5 cellular contexts compared by ENCODE assay signal in the genomic region with DNA sequence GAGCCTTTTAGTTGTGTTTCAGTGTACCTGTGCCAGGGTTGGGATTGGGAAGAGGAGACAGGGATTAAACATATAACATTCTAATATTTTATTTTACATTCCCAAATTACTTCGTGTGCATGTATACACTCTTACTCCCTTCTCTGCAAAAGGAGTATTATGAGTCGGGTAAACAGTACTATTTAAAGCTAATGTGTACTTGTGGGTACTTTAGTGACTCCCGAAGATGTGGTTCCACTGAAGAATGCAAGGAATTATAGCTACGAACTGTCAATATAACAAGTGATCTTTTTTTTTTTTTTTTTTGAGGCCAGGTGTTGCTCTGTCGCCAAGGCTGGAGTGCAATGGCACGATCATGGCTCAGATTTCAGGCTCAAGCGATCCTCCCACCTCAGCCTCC.
"Had no signal": no experiment of that assay in that cellular context is flagged by ENCODE, and none has a peak within 500 bp of the region (broad histone marks: within the 10 kb centered on the region; RNA-seq: fewer than 3 reads in every experiment).

No MANE protein-coding gene starts in this region.

- FAIRE-seq: HepG2, HTR-8/SVneo, K562 had no signal

- ATAC-seq: HepG2, K562 had no signal

- H3K27ac ChIP-seq: HL-60 had no signal

- DNase-seq: IMR-90 had no signal

- H3K4me3 ChIP-seq: K562 had no signal
